In the genomic region with DNA sequence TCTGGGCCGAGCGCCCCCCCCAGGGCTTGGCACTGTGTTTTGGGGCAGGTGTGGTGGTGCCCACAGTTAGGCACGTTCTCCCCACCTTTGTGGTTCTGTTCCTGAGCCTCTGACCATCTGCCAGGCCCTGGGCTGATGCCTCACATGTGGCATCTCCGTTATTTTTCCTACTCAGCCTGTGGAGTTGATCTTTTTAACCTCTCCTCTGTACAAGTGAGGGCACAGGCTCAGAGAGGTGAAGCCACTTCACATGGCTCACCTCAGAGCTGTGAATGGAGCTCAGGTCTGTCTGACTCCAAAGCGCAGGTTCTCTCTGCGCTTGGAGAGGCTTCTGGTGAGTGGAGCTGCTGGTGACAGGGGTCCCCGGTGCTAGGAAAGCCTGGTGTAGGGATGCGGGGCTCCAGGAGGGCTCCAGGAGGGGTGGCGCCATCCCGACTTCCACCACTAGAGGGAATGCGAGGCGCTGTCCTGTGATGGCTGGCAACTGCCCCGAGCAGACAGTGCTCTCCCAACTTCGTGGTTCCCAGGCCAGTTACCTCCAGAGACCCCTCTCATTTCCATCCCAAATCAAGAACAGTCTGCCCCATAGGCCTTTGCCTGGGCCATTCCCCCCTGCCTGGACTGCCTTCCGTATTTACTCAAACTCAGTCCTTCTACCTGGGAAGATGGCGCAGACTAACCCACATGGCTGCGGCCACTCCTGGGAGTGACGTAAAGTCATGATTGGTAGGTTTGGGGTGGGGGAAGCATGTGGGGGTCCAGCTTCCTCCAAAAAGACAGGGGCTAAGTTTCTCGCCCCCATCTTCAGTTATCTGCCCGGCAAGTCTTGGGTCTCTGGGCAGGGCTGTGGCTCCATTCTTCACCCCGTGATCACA, we compare ENCODE assay signal across 7 cellular contexts. TPM values are rescaled to one million over a fixed set of nuclear protein-coding genes. Genes with fewer than 3 reads are reported as not detected.
DNase-seq lines count a peak whose midpoint lies in the region; ATAC-seq, FAIRE-seq and TF ChIP-seq lines count a peak whose summit lies in the region.

No MANE protein-coding gene starts in this region.

- H3K27ac Mint-ChIP-seq in activated T-helper 2 cell treated with anti-CD3 and anti-CD28 coated beads, Interferon-gamma antibody, Interleukin-2, Interleukin-4, amounts not matched to agents 10 μg/mL and 5 μg/mL and 100 μg/mL, durations not matched to agents 14 hours and 24 hours and 36 hours: no peak overlapping the region

- H3K4me1 ChIP-seq in OCI-LY7 (ENCODE audit: insufficient read depth, low read length, poor library complexity, severe bottlenecking): peaks cover 64% of the 10 kb centered on the region
- H3K4me1 ChIP-seq in small intestine (ENCODE audit: control insufficient read depth in 2 of 2, insufficient read depth in 1 of 2, low read depth in 1 of 2, low read length in 1 of 2): no peaks in the 10 kb centered on the region

- TF ChIP-seq CTCF in GM12865 (IDR thresholded peaks at IDR 0.05; ENCODE audit: insufficient read depth, low read depth, low read length, missing control alignments) (peak; percentile 68), OCI-LY7 (conservative IDR thresholded peaks at IDR 0.05; ENCODE audit: low read length) (peak; percentile 81)

- peaks cover 3% of the 10 kb centered on the region for H3K27me3 Mint-ChIP-seq in activated T-helper 2 cell treated with anti-CD3 and anti-CD28 coated beads, Interferon-gamma antibody, Interleukin-2, Interleukin-4, amounts not matched to agents 10 μg/mL and 5 μg/mL and 100 μg/mL, durations not matched to agents 14 hours and 24 hours and 36 hours (ENCODE audit: low read depth)

- no peak overlapping the region for H2AFZ ChIP-seq in OCI-LY7 (ENCODE audit: low read length)

- peak overlapping the region; percentile 65 for H3K4me2 ChIP-seq in OCI-LY7 (ENCODE audit: low read length)

- no peaks in the 10 kb centered on the region for H4K20me1 ChIP-seq in OCI-LY7 (ENCODE audit: insufficient read depth, low read length)

- H3K9me3 Mint-ChIP-seq in activated T-helper 2 cell treated with anti-CD3 and anti-CD28 coated beads, Interferon-gamma antibody, Interleukin-2, Interleukin-4, amounts not matched to agents 10 μg/mL and 5 μg/mL and 100 μg/mL, durations not matched to agents 14 hours and 24 hours and 36 hours: no peaks in the 10 kb centered on the region

- ATAC-seq in Right ventricle myocardium superior (ENCODE audit: poor library complexity): peak; percentile 45
- no peak for ATAC-seq in GM19351 (IDR thresholded peaks at IDR 0.05; ENCODE audit: unreplicated experiment)

- CTCF ChIA-PET in OCI-LY7 (lab: Charles Lee; ENCODE audit: unreplicated experiment): interaction anchor here (0.6 to 1.1 kb wide), 2 partner anchors 115 to 123 kb away, joined by 3 read pairs; no protein-coding TSS in a partner anchor

- intact Hi-C loops in OCI-LY7 (cut with micrococcal nuclease; ENCODE audit: unreplicated experiment): no loop called here
- intact Hi-C loops in activated T-helper 2 cell treated with anti-CD3 and anti-CD28 coated beads, Interferon-gamma antibody, Interleukin-2, Interleukin-4, amounts not matched to agents 10 μg/mL and 5 μg/mL and 100 μg/mL, durations not matched to agents 14 hours and 24 hours and 36 hours (cut with micrococcal nuclease): no loop called here
- intact Hi-C loops in Right ventricle myocardium superior (cut with DNase I): loop anchor here (10.0 kb wide), 1 partner anchor 107 kb away; no protein-coding TSS in a partner anchor

- POLR2A ChIA-PET in OCI-LY7 (lab: Charles Lee): interaction anchor here (0.6 to 1.6 kb wide), 2 partner anchors 25 to 30 kb away, joined by 4 to 10 read pairs; no protein-coding TSS in a partner anchor

- H3K36me3 ChIP-seq in OCI-LY7 (ENCODE audit: insufficient read depth, low read length) (peaks cover 79% of the 10 kb centered on the region), small intestine (ENCODE audit: control insufficient read depth in 2 of 2, insufficient read depth in 2 of 2, low read length in 2 of 2) (no peaks in the 10 kb centered on the region)

- no TSS peak for BruUV-seq in OCI-LY7 (replicated peaks; lab: Mats Ljungman, UMichigan)

- H3K9me3 ChIP-seq in OCI-LY7 (ENCODE audit: low read length): no peaks in the 10 kb centered on the region
- no peaks in the 10 kb centered on the region for H3K9me3 ChIP-seq in small intestine (ENCODE audit: control insufficient read depth, low read depth)

- no peak for FAIRE-seq in small intestine (lab: Jason Lieb, UNC)

- H3K4me3 Mint-ChIP-seq in activated T-helper 2 cell treated with anti-CD3 and anti-CD28 coated beads, Interferon-gamma antibody, Interleukin-2, Interleukin-4, amounts not matched to agents 10 μg/mL and 5 μg/mL and 100 μg/mL, durations not matched to agents 14 hours and 24 hours and 36 hours (ENCODE audit: low read depth): no peak overlapping the region

- DNase-seq in GM12865 (ENCODE audit: low read depth) (peak; percentile 35), OCI-LY7 (ENCODE audit: low spot score) (peak; percentile 49), Right ventricle myocardium superior (peak; percentile 63), small intestine (peak; percentile 29), NCI-H1105 treated with DMSO at 0.1 percent for 48 hours (lab: John Stamatoyannopoulos, UW) (no peak)
- DNase-seq in activated T-helper 2 cell treated with anti-CD3 and anti-CD28 coated beads, Interferon-gamma antibody, Interleukin-2, Interleukin-4, amounts not matched to agents 10 μg/mL and 5 μg/mL and 100 μg/mL, durations not matched to agents 14 hours and 24 hours and 36 hours (ENCODE audit: low spot score): peak; percentile 35

- no peak overlapping the region for H3K4me3 ChIP-seq in GM12865 (ENCODE audit: low read depth, low read length)
- H3K4me3 ChIP-seq in OCI-LY7 (ENCODE audit: low read depth, low read length, poor library complexity, severe bottlenecking): peak overlapping the region; percentile 33
- H3K4me3 ChIP-seq in small intestine (ENCODE audit: low read depth in 1 of 2, low read length in 2 of 2): no peak overlapping the region

- H3K27ac ChIP-seq in OCI-LY7 (ENCODE audit: low read depth, low read length, poor library complexity, severe bottlenecking) (peak overlapping the region; percentile 94), small intestine (ENCODE audit: low read depth in 1 of 2, low read length in 1 of 2) (no peak overlapping the region)

- WGBS in small intestine, 3 donors: 59 to 70% (median 65%) methylated on average over 21 of the region's 21 CpGs

- no peaks in the 10 kb centered on the region for H3K27me3 ChIP-seq in small intestine (ENCODE audit: control insufficient read depth in 2 of 2, insufficient read depth in 2 of 2, low read length in 2 of 2)

- peaks cover 6% of the 10 kb centered on the region for H3K36me3 Mint-ChIP-seq in activated T-helper 2 cell treated with anti-CD3 and anti-CD28 coated beads, Interferon-gamma antibody, Interleukin-2, Interleukin-4, amounts not matched to agents 10 μg/mL and 5 μg/mL and 100 μg/mL, durations not matched to agents 14 hours and 24 hours and 36 hours (ENCODE audit: low read depth)

- peaks cover 100% of the 10 kb centered on the region for H3K79me2 ChIP-seq in OCI-LY7 (ENCODE audit: insufficient read depth, low read depth, low read length)

- peaks cover 1% of the 10 kb centered on the region for H3K4me1 Mint-ChIP-seq in activated T-helper 2 cell treated with anti-CD3 and anti-CD28 coated beads, Interferon-gamma antibody, Interleukin-2, Interleukin-4, amounts not matched to agents 10 μg/mL and 5 μg/mL and 100 μg/mL, durations not matched to agents 14 hours and 24 hours and 36 hours (ENCODE audit: low read depth)

- H3K9me2 ChIP-seq in OCI-LY7 (ENCODE audit: insufficient read depth, low read length): no peaks in the 10 kb centered on the region

RNA-seq across cellular contexts. Expression of a gene that starts 9.9 kb away (rescaled TPM):
- 66.2 and 76.2 TPM in 2 replicates for total RNA-seq in OCI-LY7 (2014; rRNA removed; shearing (Covaris generic))
- total RNA-seq in OCI-LY7 (2022): 84.7 and 100 TPM in 2 replicates
- total RNA-seq in activated T-helper 2 cell treated with anti-CD3 and anti-CD28 coated beads, Interferon-gamma antibody, Interleukin-2, Interleukin-4, amounts not matched to agents 10 μg/mL and 5 μg/mL and 100 μg/mL, durations not matched to agents 14 hours and 24 hours and 36 hours: 11.4 and 12.5 TPM in 2 replicates
- total RNA-seq in Right ventricle myocardium superior: 15.1 TPM
- polyA plus RNA-seq in small intestine: 1 to 10 TPM in 2 of 3 donors, under 1 TPM in 1; 0.22 to 5.4 (median 1.4) TPM

RNA-seq across cellular contexts. Expression of a gene that starts 47.0 kb away (rescaled TPM):
- total RNA-seq in OCI-LY7 (2014; rRNA removed; shearing (Covaris generic)): 18.6 and 27.5 TPM in 2 replicates
- total RNA-seq in OCI-LY7 (2022): 44.7 and 59.9 TPM in 2 replicates
- total RNA-seq in activated T-helper 2 cell treated with anti-CD3 and anti-CD28 coated beads, Interferon-gamma antibody, Interleukin-2, Interleukin-4, amounts not matched to agents 10 μg/mL and 5 μg/mL and 100 μg/mL, durations not matched to agents 14 hours and 24 hours and 36 hours: 36.7 and 41.4 TPM in 2 replicates
- 22.6 TPM for total RNA-seq in Right ventricle myocardium superior
- polyA plus RNA-seq in small intestine: 10 to 100 TPM in 1 of 3 donors, 1 to 10 TPM in 2; 8.5 to 55.0 (median 8.6) TPM
